Comparison of ENCODE assay signal across 8 cellular contexts in genomic region chr4:21768349-21769310, GRCh38.
DNase-seq lines count a peak whose midpoint lies in the region; ATAC-seq and TF ChIP-seq lines count a peak whose summit lies in the region.

No MANE protein-coding gene starts in this region.

- intact Hi-C loops in Panc1 (cut with micrococcal nuclease; ENCODE audit: unreplicated experiment): loop anchor here (1.0 to 10.0 kb wide), 2 partner anchors 256 to 994 kb away; no protein-coding TSS in a partner anchor

- in situ Hi-C loops in Panc1 (cut with HindIII; ENCODE audit: low pct_unique_long_range_greater_than_20kb, low sequenced_read_pairs): no loop called here

- H3K27ac ChIP-seq in Panc1 (ENCODE audit: low read length) (no peak overlapping the region), parathyroid adenoma (no peak overlapping the region)

- CTCF ChIA-PET in Panc1 (lab: Charles Lee): interaction anchor here (1.3 kb wide), 1 partner anchor 257 kb away, joined by 4 read pairs; no protein-coding TSS in a partner anchor

- H3K4me2 ChIP-seq in parathyroid adenoma (ENCODE audit: low read length): peak overlapping the region; percentile 57

- H3K27me3 ChIP-seq in Panc1 (ENCODE audit: control insufficient read depth, insufficient read depth, low read length) (no peaks in the 10 kb centered on the region), parathyroid adenoma (ENCODE audit: control insufficient read depth, insufficient read depth, low read length) (no peaks in the 10 kb centered on the region)

- POLR2A ChIA-PET in Panc1 (lab: Charles Lee): no interaction called here

- peak; percentile 58; the same call in 1 of the 2 replicates for TF ChIP-seq CTCF in Panc1 (IDR thresholded peaks at IDR 0.05)
- TF ChIP-seq CTCF in epithelial cell of proximal tubule (conservative IDR thresholded peaks at IDR 0.05; ENCODE audit: low read depth, low read length): peak; percentile 78
- peak; percentile 32 for TF ChIP-seq CTCF in parathyroid adenoma (IDR thresholded peaks at IDR 0.05)

- no TSS peak for BruUV-seq in Panc1 (replicated peaks; lab: Mats Ljungman, UMichigan)

- no peaks in the 10 kb centered on the region for H3K36me3 ChIP-seq in Panc1 (ENCODE audit: control insufficient read depth, insufficient read depth, low read length)
- H3K36me3 ChIP-seq in parathyroid adenoma (ENCODE audit: control insufficient read depth, insufficient read depth, low read length): no peaks in the 10 kb centered on the region

- H3K4me3 ChIP-seq in Panc1 (ENCODE audit: low read depth in 2 of 2, low read length in 2 of 2) (no peak overlapping the region), epithelial cell of proximal tubule (ENCODE audit: low read depth, low read length) (no peak overlapping the region), parathyroid adenoma (ENCODE audit: low read depth, low read length) (no peak overlapping the region)

- no peaks in the 10 kb centered on the region for H3K4me1 ChIP-seq in Panc1 (ENCODE audit: control insufficient read depth, insufficient read depth, low read length)
- H3K4me1 ChIP-seq in parathyroid adenoma: no peaks in the 10 kb centered on the region

- H2AFZ ChIP-seq in parathyroid adenoma: no peak overlapping the region

- no peaks in the 10 kb centered on the region for H3K79me2 ChIP-seq in parathyroid adenoma

- ATAC-seq in GM18519 (IDR thresholded peaks at IDR 0.05; ENCODE audit: low FRiP score, unreplicated experiment): peak; percentile 60
- peak; percentile 62 for ATAC-seq in HG03565 (IDR thresholded peaks at IDR 0.05; ENCODE audit: unreplicated experiment)
- ATAC-seq in Panc1: no peak
- ATAC-seq in HG03521 (IDR thresholded peaks at IDR 0.05; ENCODE audit: unreplicated experiment): no peak

- DNase-seq in Ammon's horn (ENCODE audit: low spot score) (peak; percentile 63), Panc1 (ENCODE audit: low read depth, low spot score) (peak; percentile 28), epithelial cell of proximal tubule (ENCODE audit: low read depth) (no peak), GM19240 (ENCODE audit: insufficient read length, low spot score) (no peak)

- H3K9ac ChIP-seq in parathyroid adenoma: no peak overlapping the region

- H3K9me3 ChIP-seq in Panc1 (ENCODE audit: control insufficient read depth, insufficient read depth, low read depth, low read length) (no peaks in the 10 kb centered on the region), parathyroid adenoma (ENCODE audit: control insufficient read depth, low read length) (no peaks in the 10 kb centered on the region)

Comparison
In these comparisons a context has a peak if more than half of its experiments do, and no peak if none do; other contexts are left out.
1. DNase-seq: peak in Ammon's horn (single experiment) and Panc1 (single experiment); none in epithelial cell of proximal tubule (single experiment) and GM19240 (single experiment).
2. ATAC-seq: peak in GM18519 (single experiment) and HG03565 (single experiment); none in Panc1 (single experiment) and HG03521 (single experiment).
3. Peak in every context shown above with its lines, with median percentiles within 50 percentile points of each other: CTCF ChIP-seq.